1 cellular context compared by ENCODE assay signal in the genomic region with DNA sequence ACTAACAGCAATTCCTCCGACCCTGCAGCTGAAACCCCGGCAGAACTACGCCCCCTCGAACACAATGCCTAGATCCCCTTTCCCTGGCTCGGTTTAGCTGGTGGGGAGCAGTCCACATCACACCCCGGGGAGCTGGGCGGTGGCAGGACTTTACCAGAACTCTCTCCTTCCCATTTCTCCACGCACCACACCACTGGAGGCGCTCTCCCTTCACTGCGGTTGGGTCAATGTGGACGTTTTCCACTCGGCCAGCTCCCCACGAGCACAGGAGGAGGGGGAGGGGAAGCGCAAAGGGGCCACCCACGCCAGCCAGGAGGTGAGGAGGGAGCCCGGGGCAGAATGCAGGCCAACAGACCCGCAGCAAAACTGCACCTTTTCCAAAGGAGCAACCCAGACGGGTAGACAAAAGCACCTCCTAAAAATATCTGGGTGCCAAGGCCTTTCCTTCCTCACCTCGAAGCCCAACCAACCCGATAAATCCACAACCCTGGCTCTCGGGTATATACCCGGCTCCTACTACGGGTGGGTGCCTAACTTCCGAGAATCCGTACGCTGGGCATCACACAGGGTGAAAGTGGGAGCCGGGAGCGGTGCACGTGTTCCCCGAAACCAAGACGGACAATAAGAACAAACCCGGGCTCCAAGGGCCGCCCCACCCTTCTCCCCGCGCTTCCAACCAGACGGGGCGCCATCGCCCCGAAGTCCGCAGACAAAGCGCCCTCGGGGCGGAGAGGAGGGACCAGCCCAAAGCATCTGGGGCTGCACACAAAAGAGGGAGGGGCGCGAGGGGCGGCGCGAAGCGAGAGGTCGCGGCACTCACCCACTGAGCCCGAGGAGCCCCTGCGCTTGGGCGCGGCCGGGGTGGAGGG.
TF ChIP-seq lines count a peak whose summit lies in the region.

No MANE protein-coding gene starts in this region.

TF ChIP-seq in HepG2, 621 proteins besides CTCF, POLR2A, EP300 and RAD21 (continued from another document):
- TF ChIP-seq, protein P1, sequence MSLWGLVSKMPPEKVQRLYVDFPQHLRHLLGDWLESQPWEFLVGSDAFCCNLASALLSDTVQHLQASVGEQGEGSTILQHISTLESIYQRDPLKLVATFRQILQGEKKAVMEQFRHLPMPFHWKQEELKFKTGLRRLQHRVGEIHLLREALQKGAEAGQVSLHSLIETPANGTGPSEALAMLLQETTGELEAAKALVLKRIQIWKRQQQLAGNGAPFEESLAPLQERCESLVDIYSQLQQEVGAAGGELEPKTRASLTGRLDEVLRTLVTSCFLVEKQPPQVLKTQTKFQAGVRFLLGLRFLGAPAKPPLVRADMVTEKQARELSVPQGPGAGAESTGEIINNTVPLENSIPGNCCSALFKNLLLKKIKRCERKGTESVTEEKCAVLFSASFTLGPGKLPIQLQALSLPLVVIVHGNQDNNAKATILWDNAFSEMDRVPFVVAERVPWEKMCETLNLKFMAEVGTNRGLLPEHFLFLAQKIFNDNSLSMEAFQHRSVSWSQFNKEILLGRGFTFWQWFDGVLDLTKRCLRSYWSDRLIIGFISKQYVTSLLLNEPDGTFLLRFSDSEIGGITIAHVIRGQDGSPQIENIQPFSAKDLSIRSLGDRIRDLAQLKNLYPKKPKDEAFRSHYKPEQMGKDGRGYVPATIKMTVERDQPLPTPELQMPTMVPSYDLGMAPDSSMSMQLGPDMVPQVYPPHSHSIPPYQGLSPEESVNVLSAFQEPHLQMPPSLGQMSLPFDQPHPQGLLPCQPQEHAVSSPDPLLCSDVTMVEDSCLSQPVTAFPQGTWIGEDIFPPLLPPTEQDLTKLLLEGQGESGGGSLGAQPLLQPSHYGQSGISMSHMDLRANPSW (CRISPR knock-in tag; IDR thresholded peaks at IDR 0.05; ENCODE audit: borderline replicate concordance): 0 out of 2 replicates have a peak, but pooled peaks have one; percentile 55
- no peak for TF ChIP-seq REXO4 (CRISPR knock-in tag; IDR thresholded peaks at IDR 0.05; ENCODE audit: borderline replicate concordance)
TF ChIP-seq in HepG2: peak in this region for 261.
